Comparison of ENCODE assay signal across 8 cellular contexts in genomic region chrX:155819966-155820491, GRCh38.
DNase-seq lines count a peak whose midpoint lies in the region; ATAC-seq, FAIRE-seq and TF ChIP-seq lines count a peak whose summit lies in the region.

No MANE protein-coding gene starts in this region.

- H3K9me3 ChIP-seq in SU-DHL-6 (ENCODE audit: insufficient read depth, low read length) (no peaks in the 10 kb centered on the region), GM12878 (replicated peaks; ENCODE audit: control insufficient read depth, insufficient read depth, low read length) (no peaks in the 10 kb centered on the region)

- peak; percentile 92 for TF ChIP-seq RAD21 in GM12878 (IDR thresholded peaks at IDR 0.05; ENCODE audit: insufficient read depth, low read depth, low read length)

- BruUV-seq in GM12878 (replicated peaks; lab: Mats Ljungman, UMichigan) = no TSS peak

- H3K36me3 ChIP-seq in SU-DHL-6 (ENCODE audit: low read length) = no peaks in the 10 kb centered on the region
- no peaks in the 10 kb centered on the region for H3K36me3 ChIP-seq in GM12878 (ENCODE audit: control insufficient read depth in 2 of 2, insufficient read depth in 2 of 2, low read length in 1 of 2)

- TF ChIP-seq EP300 in GM12878 (IDR thresholded peaks at IDR 0.05; ENCODE audit: borderline replicate concordance in 1 of 2, control insufficient read depth in 1 of 2, low read depth in 2 of 2, low read length in 2 of 2) = no peak

- SMC1A ChIA-PET in GM12878 (lab: Charles Lee; ENCODE audit: uncharacterized antibody, unreplicated experiment) = no interaction called here

- no peak overlapping the region for H3K9ac ChIP-seq in SU-DHL-6 (ENCODE audit: low read length)
- no peak overlapping the region for H3K9ac ChIP-seq in GM12878 (ENCODE audit: control insufficient read depth, insufficient read depth, low read length)

- no peaks in the 10 kb centered on the region for H4K20me1 ChIP-seq in SU-DHL-6 (ENCODE audit: low read depth, low read length)
- no peaks in the 10 kb centered on the region for H4K20me1 ChIP-seq in GM12878 (ENCODE audit: control insufficient read depth, insufficient read depth)

- CTCF ChIA-PET in GM12878 (lab: Yijun Ruan, JAX) = no interaction called here

- no peak overlapping the region for H3K4me2 ChIP-seq in SU-DHL-6 (ENCODE audit: low read depth, low read length, poor library complexity, severe bottlenecking)
- H3K4me2 ChIP-seq in GM12878 (ENCODE audit: control insufficient read depth, insufficient read depth) = no peak overlapping the region

- RAD21 ChIA-PET in GM12878 (lab: Charles Lee; ENCODE audit: unreplicated experiment) = no interaction called here

- H3K4me3 ChIP-seq in SU-DHL-6 (ENCODE audit: insufficient read depth, low read length, poor library complexity, severe bottlenecking) (no peak overlapping the region), GM12878 (no peak overlapping the region)

- DNase-seq in AG09319 (ENCODE audit: extremely low read depth, low read depth) (peak; percentile 63), NCI-H1436 treated with DMSO at 0.1 percent for 48 hours (lab: John Stamatoyannopoulos, UW) (peak; percentile 45), GM12878 (ENCODE audit: low read depth, low spot score) (peak; percentile 11), inferior parietal cortex (ENCODE audit: extremely low spot score) (peak; percentile 56)
- DNase-seq in stimulated activated CD4-positive, alpha-beta T cell treated with anti-CD3 and anti-CD28 coated beads, Interleukin-2, amount 100 ng/mL, for 24 hours = peak; percentile 35 to 36

- intact Hi-C loops in GM12878 (cut with micrococcal nuclease; ENCODE audit: unreplicated experiment) = loop anchor here (1.0 to 5.0 kb wide), 3 partner anchors 726 to 901 kb away; no protein-coding TSS in a partner anchor

- ATAC-seq in GM19035 (IDR thresholded peaks at IDR 0.05; ENCODE audit: unreplicated experiment) (peak; percentile 50), GM12878 (peak; percentile 83), GM21529 (IDR thresholded peaks at IDR 0.05; ENCODE audit: unreplicated experiment) (no peak)

- in situ Hi-C loops in GM12878 (cut with MboI) = no loop called here

- H3K27me3 ChIP-seq in SU-DHL-6 (ENCODE audit: low read length) (no peaks in the 10 kb centered on the region), GM12878 (replicated peaks in 1 of 2; ENCODE audit: control insufficient read depth in 2 of 2, insufficient read depth in 2 of 2, low read length in 1 of 2) (no peaks in the 10 kb centered on the region)

- POLR2A ChIA-PET in GM12878 (lab: Charles Lee) = no interaction called here

- no peaks in the 10 kb centered on the region for H3K4me1 ChIP-seq in GM12878 (ENCODE audit: control insufficient read depth, insufficient read depth, low read length)

- H3K27ac ChIP-seq in SU-DHL-6 (ENCODE audit: low read depth, low read length) (no peak overlapping the region), GM12878 (ENCODE audit: control insufficient read depth, insufficient read depth) (no peak overlapping the region)

- peak; percentile 64 for TF ChIP-seq CTCF in AG09319 (IDR thresholded peaks at IDR 0.05; ENCODE audit: low read depth, low read length)
- peak; percentile 23 for TF ChIP-seq CTCF in SU-DHL-6 (IDR thresholded peaks at IDR 0.05; ENCODE audit: insufficient read depth, low read length, poor library complexity, severe bottlenecking)
- peak; percentile 51 to 64 (median 51); a peak in 5 of 6 replicates for TF ChIP-seq CTCF in GM12878 (IDR thresholded peaks at IDR 0.05 in 2 of 3, conservative IDR thresholded peaks at IDR 0.05 in 1 of 3; ENCODE audit: control insufficient read depth in 2 of 3, extremely low read depth in 1 of 3, insufficient read depth in 1 of 3, low read depth in 3 of 3, low read length in 3 of 3)

- H3K79me2 ChIP-seq in SU-DHL-6 (ENCODE audit: insufficient read depth, low read length) (no peaks in the 10 kb centered on the region), GM12878 (ENCODE audit: control insufficient read depth, insufficient read depth, low read length) (no peaks in the 10 kb centered on the region)

- H2AFZ ChIP-seq in SU-DHL-6 (ENCODE audit: low read depth, low read length, severe bottlenecking) (no peak overlapping the region), GM12878 (ENCODE audit: control insufficient read depth, low read depth, low read length) (no peak overlapping the region)

- no peak for FAIRE-seq in GM12878 (lab: Jason Lieb, UNC)

- WGBS in GM12878 (ENCODE audit: insufficient coverage, insufficient replicate concordance, low lambda C conversion rate, missing lambda C conversion rate) = 60% methylated on average over 3 of the region's 3 CpGs

- H3K9me2 ChIP-seq in SU-DHL-6 (replicated peaks; ENCODE audit: insufficient read depth, low read length) = no peaks in the 10 kb centered on the region

- no peak for TF ChIP-seq POLR2A in GM12878 (IDR thresholded peaks at IDR 0.05; ENCODE audit: low read depth, low read length)

- H3F3A ChIP-seq in SU-DHL-6 (ENCODE audit: insufficient read depth) = no peaks in the 10 kb centered on the region

TF ChIP-seq in GM12878, 131 proteins besides CTCF, POLR2A, EP300 and RAD21:
- TF ChIP-seq RUNX3 (IDR thresholded peaks at IDR 0.05; ENCODE audit: low read length) (0 out of 2 replicates have a peak, but pooled peaks have one; percentile 17), ZSCAN29 (IDR thresholded peaks at IDR 0.05) (no peak), ATF3 (IDR thresholded peaks at IDR 0.05; ENCODE audit: borderline replicate concordance, extremely low read depth, low read depth, low read length) (no peak), RAD51 (IDR thresholded peaks at IDR 0.05) (no peak), BRCA1 (IDR thresholded peaks at IDR 0.05; ENCODE audit: low read depth, low read length) (no peak), PKNOX1 (IDR thresholded peaks at IDR 0.05) (no peak), SMC3 (IDR thresholded peaks at IDR 0.05; ENCODE audit: borderline replicate concordance, low read length) (peak; percentile 58; the same call in 1 of the 2 replicates)
TF ChIP-seq in GM12878: peak in this region for 2.

Comparison
In these comparisons a context has a peak if more than half of its experiments do, and no peak if none do; other contexts are left out.
1. DNase-seq: peak in every context shown above with its lines; median percentile 63 in AG09319; 56 in inferior parietal cortex; 45 in NCI-H1436 treated with DMSO at 0.1 percent for 48 hours; 36 in stimulated activated CD4-positive, alpha-beta T cell treated with anti-CD3 and anti-CD28 coated beads, Interleukin-2, amount 100 ng/mL, for 24 hours; 11 in GM12878.